ENCODE assay signal across 23 cellular contexts in the genomic region with DNA sequence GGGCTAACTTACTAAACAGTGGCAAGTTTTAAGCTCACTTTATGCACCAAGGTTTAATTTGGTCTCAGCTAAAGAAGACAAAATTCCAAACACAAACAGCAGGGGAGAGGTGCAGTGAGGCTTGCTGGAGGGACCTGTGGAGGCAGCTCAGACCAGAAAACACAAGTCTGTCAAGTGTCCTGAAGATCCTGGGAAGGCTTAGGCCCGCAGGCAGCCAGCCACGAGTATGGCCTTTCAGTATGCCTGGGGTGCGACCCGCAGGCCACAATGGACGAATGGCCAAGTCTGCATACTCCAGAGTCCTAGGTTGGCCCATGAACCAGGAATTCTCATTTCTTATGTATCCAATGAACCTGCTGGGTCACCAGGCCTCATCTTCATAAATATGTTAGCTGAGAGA. TPM values are rescaled to one million over a fixed set of nuclear protein-coding genes. Genes with fewer than 3 reads are reported as not detected.
"Had no signal": no experiment of that assay in that cellular context is flagged by ENCODE, and none has a peak within 500 bp of the region (broad histone marks: within the 10 kb centered on the region; RNA-seq: fewer than 3 reads in every experiment).

No MANE protein-coding gene starts in this region.

- H3K27me3 ChIP-seq: breast epithelium, MG63 had no signal

- H3K9me3 ChIP-seq: breast epithelium, MG63 had no signal

- H3K4me3 Mint-ChIP-seq: activated CD4-positive, alpha-beta memory T cell treated with anti-CD3 and anti-CD28 coated beads, Interleukin-2, amount 10 ng/mL, durations not matched to agents 7 days and 5 days; activated CD4-positive, alpha-beta T cell treated with anti-CD3 and anti-CD28 coated beads, Interleukin-2, amount 10 ng/mL, durations not matched to agents 7 days and 5 days; activated naive CD4-positive, alpha-beta T cell treated with anti-CD3 and anti-CD28 coated beads, Interleukin-2, amount 50 U/mL, for 24 hours; activated T-cell treated with anti-CD3 and anti-CD28 coated beads, Interleukin-2, amount 50 U/mL, for 72 hours; T-cell had no signal

- H3K9me3 Mint-ChIP-seq: activated CD4-positive, alpha-beta memory T cell treated with anti-CD3 and anti-CD28 coated beads, Interleukin-2, amount 10 ng/mL, durations not matched to agents 7 days and 5 days; activated CD4-positive, alpha-beta T cell treated with anti-CD3 and anti-CD28 coated beads, Interleukin-2, amount 10 ng/mL, durations not matched to agents 7 days and 5 days; activated naive CD4-positive, alpha-beta T cell treated with anti-CD3 and anti-CD28 coated beads, Interleukin-2, amount 50 U/mL, for 24 hours; activated T-cell treated with anti-CD3 and anti-CD28 coated beads, Interleukin-2, amount 50 U/mL, for 72 hours; T-cell had no signal

- DNase-seq: activated CD4-positive, alpha-beta memory T cell treated with anti-CD3 and anti-CD28 coated beads, Interleukin-2, amount 10 ng/mL, durations not matched to agents 7 days and 5 days; activated CD4-positive, alpha-beta T cell treated with anti-CD3 and anti-CD28 coated beads, Interleukin-2, amount 10 ng/mL, durations not matched to agents 7 days and 5 days; activated CD4-positive, CD25-positive, alpha-beta regulatory T cell; activated T-cell treated with anti-CD3 and anti-CD28 coated beads, Interleukin-2, amount 50 U/mL, for 72 hours; aorta; MG63; MV-4-11; NCI-H1092 treated with DMSO at 0.1 percent for 48 hours; NCI-H1417 treated with DMSO at 0.1 percent for 48 hours; NCI-H1694 treated with DMSO at 0.1 percent for 48 hours; NCI-H2029 treated with DMSO at 0.1 percent for 48 hours; NCI-H345; NCI-H510A; NCI-H526 treated with DMSO at 0.1 percent for 48 hours; NCI-H82 had no signal

- H3K4me3 ChIP-seq: breast epithelium, MG63, SK-N-MC had no signal

- H3K4me1 ChIP-seq: breast epithelium had no signal

- H3K27ac Mint-ChIP-seq: activated CD4-positive, alpha-beta memory T cell treated with anti-CD3 and anti-CD28 coated beads, Interleukin-2, amount 10 ng/mL, durations not matched to agents 7 days and 5 days; activated CD4-positive, alpha-beta T cell treated with anti-CD3 and anti-CD28 coated beads, Interleukin-2, amount 10 ng/mL, durations not matched to agents 7 days and 5 days; activated naive CD4-positive, alpha-beta T cell treated with anti-CD3 and anti-CD28 coated beads, Interleukin-2, amount 50 U/mL, for 24 hours; activated T-cell treated with anti-CD3 and anti-CD28 coated beads, Interleukin-2, amount 50 U/mL, for 72 hours; T-cell had no signal

- H3K27ac ChIP-seq: breast epithelium, SK-N-MC, VCaP had no signal

- H3K36me3 ChIP-seq: breast epithelium had no signal

- ATAC-seq: activated T-cell treated with anti-CD3 and anti-CD28 coated beads, Interleukin-2, amount 50 U/mL, for 72 hours; HepG2; T-cell had no signal

- H3K27me3 Mint-ChIP-seq: activated CD4-positive, alpha-beta memory T cell treated with anti-CD3 and anti-CD28 coated beads, Interleukin-2, amount 10 ng/mL, durations not matched to agents 7 days and 5 days; activated CD4-positive, alpha-beta T cell treated with anti-CD3 and anti-CD28 coated beads, Interleukin-2, amount 10 ng/mL, durations not matched to agents 7 days and 5 days; activated naive CD4-positive, alpha-beta T cell treated with anti-CD3 and anti-CD28 coated beads, Interleukin-2, amount 50 U/mL, for 24 hours; T-cell had no signal

RNA-seq across cellular contexts. Expression of a gene that starts 9.3 kb away (rescaled TPM):
- total RNA-seq: aorta, HepG2, OCI-LY7, RPMI7951 had no signal
- polyA plus RNA-seq: HepG2 had no signal

RNA-seq across cellular contexts. Expression of a gene that starts 56.6 kb away (rescaled TPM):
- total RNA-seq: activated CD4-positive, alpha-beta memory T cell treated with anti-CD3 and anti-CD28 coated beads, Interleukin-2, amount 10 ng/mL, durations not matched to agents 7 days and 5 days; activated CD4-positive, alpha-beta T cell treated with anti-CD3 and anti-CD28 coated beads, Interleukin-2, amount 10 ng/mL, durations not matched to agents 7 days and 5 days; activated T-cell treated with anti-CD3 and anti-CD28 coated beads, Interleukin-2, amount 50 U/mL, for 72 hours; OCI-LY7; RPMI7951; T-cell had no signal
